In the genomic region with DNA sequence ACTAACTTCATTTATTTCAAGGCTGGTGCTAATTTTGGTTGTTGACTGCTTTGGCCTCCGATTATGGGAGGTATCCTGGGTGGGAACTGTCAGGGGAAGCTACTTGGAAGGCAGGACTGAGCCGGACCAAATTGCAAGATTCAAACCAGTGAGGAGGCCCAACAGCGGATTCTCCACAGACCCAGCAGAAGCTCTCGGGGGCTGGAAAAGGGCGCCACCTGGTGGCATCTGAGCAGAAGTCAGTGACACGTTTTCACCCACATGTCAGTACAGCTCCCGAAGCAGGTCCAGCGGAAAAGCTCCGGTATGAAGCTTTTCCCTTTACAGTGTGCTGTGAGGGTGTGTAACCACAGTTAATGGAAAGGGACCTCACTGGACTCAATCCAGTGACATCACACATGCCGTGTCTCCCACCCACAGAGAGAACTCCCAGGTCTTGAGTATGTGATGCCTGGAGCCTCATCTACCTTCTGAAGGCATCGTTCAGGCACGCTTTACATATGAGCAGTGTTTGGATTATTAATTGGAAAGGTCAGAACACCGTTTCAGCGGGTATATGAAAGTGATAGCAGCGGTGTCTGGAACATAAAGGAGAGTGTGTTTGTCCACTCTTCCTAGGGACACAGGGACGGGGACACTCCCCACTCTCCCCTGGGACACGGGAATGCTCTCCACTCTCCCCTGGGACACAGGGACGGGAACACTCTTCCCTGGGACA, we compare ENCODE assay signal across 8 cellular contexts. TPM values are rescaled to one million over a fixed set of nuclear protein-coding genes. Genes with fewer than 3 reads are reported as not detected.
DNase-seq lines count a peak whose midpoint lies in the region; ATAC-seq and TF ChIP-seq lines count a peak whose summit lies in the region.

No MANE protein-coding gene starts in this region.

- H3K9me3 ChIP-seq in OCI-LY7 (ENCODE audit: low read length): peaks cover 20% of the 10 kb centered on the region; the same call in 1 of the 2 replicates
- H3K9me3 ChIP-seq in naive thymus-derived CD4-positive, alpha-beta T cell (ENCODE audit: control insufficient read depth in 2 of 3, low read length in 3 of 3): peaks cover 0 to 25% (median 8%) of the 10 kb centered on the region in 3 experiments

- no peak for TF ChIP-seq EP300 in Ishikawa (IDR thresholded peaks at IDR 0.05; ENCODE audit: borderline replicate concordance)

- peaks cover 0 to 31% (median 11%) of the 10 kb centered on the region in 11 donors for H3K9me3 Mint-ChIP-seq in naive thymus-derived CD4-positive, alpha-beta T cell
- no peaks in the 10 kb centered on the region for H3K9me3 Mint-ChIP-seq in stimulated activated effector memory CD8-positive, alpha-beta T cell treated with anti-CD3 and anti-CD28 coated beads, Interleukin-12 subunit alpha, Interleukin-12 subunit beta, amount 100 ng/mL, for 72 hours

- no peak overlapping the region for H2AFZ ChIP-seq in OCI-LY7 (ENCODE audit: low read length)

- intact Hi-C loops in OCI-LY7 (cut with micrococcal nuclease; ENCODE audit: unreplicated experiment): loop anchor here (1.0 to 2.0 kb wide), 2 partner anchors 15 to 18 kb away; no protein-coding TSS in a partner anchor
- intact Hi-C loops in naive thymus-derived CD4-positive, alpha-beta T cell (cut with micrococcal nuclease): loop anchor here (1.0 to 10.0 kb wide), 5 partner anchors 15 to 463 kb away; no protein-coding TSS in a partner anchor

- H3K4me1 ChIP-seq in OCI-LY7 (ENCODE audit: insufficient read depth, low read length, poor library complexity, severe bottlenecking): peaks cover 9% of the 10 kb centered on the region
- H3K4me1 ChIP-seq in naive thymus-derived CD4-positive, alpha-beta T cell (ENCODE audit: control insufficient read depth in 2 of 2, insufficient read depth in 2 of 2, low read length in 2 of 2): peaks cover 0 to 12% of the 10 kb centered on the region in 2 donors

- peaks cover 4 to 19% of the 10 kb centered on the region in 2 donors for H3K27me3 ChIP-seq in naive thymus-derived CD4-positive, alpha-beta T cell (ENCODE audit: control insufficient read depth in 2 of 2, insufficient read depth in 2 of 2, low read length in 2 of 2)

- H3K79me2 ChIP-seq in OCI-LY7 (ENCODE audit: insufficient read depth, low read depth, low read length): no peaks in the 10 kb centered on the region

- no peak overlapping the region for H3K4me3 ChIP-seq in OCI-LY7 (ENCODE audit: low read depth, low read length, poor library complexity, severe bottlenecking)
- no peak overlapping the region for H3K4me3 ChIP-seq in naive thymus-derived CD4-positive, alpha-beta T cell (ENCODE audit: low read length)

- peak overlapping the region in 1 of 9 donors; percentile 19 for H3K27ac Mint-ChIP-seq in naive thymus-derived CD4-positive, alpha-beta T cell
- no peak overlapping the region for H3K27ac Mint-ChIP-seq in stimulated activated effector memory CD8-positive, alpha-beta T cell treated with anti-CD3 and anti-CD28 coated beads, Interleukin-12 subunit alpha, Interleukin-12 subunit beta, amount 100 ng/mL, for 72 hours

- no peak overlapping the region for H3K27ac ChIP-seq in OCI-LY7 (ENCODE audit: low read depth, low read length, poor library complexity, severe bottlenecking)
- H3K27ac ChIP-seq in naive thymus-derived CD4-positive, alpha-beta T cell (ENCODE audit: low read depth, low read length): no peak overlapping the region

- no peaks in the 10 kb centered on the region for H4K20me1 ChIP-seq in OCI-LY7 (ENCODE audit: insufficient read depth, low read length)

- peaks cover 5 to 23% (median 18%) of the 10 kb centered on the region in 7 donors for H3K4me1 Mint-ChIP-seq in naive thymus-derived CD4-positive, alpha-beta T cell
- H3K4me1 Mint-ChIP-seq in stimulated activated effector memory CD8-positive, alpha-beta T cell treated with anti-CD3 and anti-CD28 coated beads, Interleukin-12 subunit alpha, Interleukin-12 subunit beta, amount 100 ng/mL, for 72 hours: peaks cover 27% of the 10 kb centered on the region

- ATAC-seq in esophagus mucosa (peak; percentile 78), GM18861 (IDR thresholded peaks at IDR 0.05; ENCODE audit: unreplicated experiment) (no peak)
- ATAC-seq in naive thymus-derived CD4-positive, alpha-beta T cell: peak; percentile 89
- peak; percentile 87 for ATAC-seq in stimulated activated effector memory CD8-positive, alpha-beta T cell treated with anti-CD3 and anti-CD28 coated beads, Interleukin-12 subunit alpha, Interleukin-12 subunit beta, amount 100 ng/mL, for 72 hours

- peak; percentile 63 for DNase-seq in GM04504 (ENCODE audit: low read depth)
- peak; percentile 84 for DNase-seq in OCI-LY7 (ENCODE audit: low spot score)
- DNase-seq in activated CD8-positive, alpha-beta memory T cell treated with anti-CD3 and anti-CD28 coated beads, Interleukin-2, amount 50 U/mL, for 48 hours: peak; percentile 92
- peak; percentile 59 to 84 (median 77) for DNase-seq in naive thymus-derived CD4-positive, alpha-beta T cell
- peak; percentile 67 to 87 for DNase-seq in stimulated activated effector memory CD8-positive, alpha-beta T cell treated with anti-CD3 and anti-CD28 coated beads, Interleukin-12 subunit alpha, Interleukin-12 subunit beta, amount 100 ng/mL, for 72 hours (ENCODE audit: low spot score in 2 of 2)

- TF ChIP-seq CTCF in OCI-LY7 (conservative IDR thresholded peaks at IDR 0.05; ENCODE audit: low read length): peak; percentile 96

- CTCF ChIA-PET in OCI-LY7 (lab: Charles Lee; ENCODE audit: unreplicated experiment): interaction anchor here (0.6 to 0.9 kb wide), 2 partner anchors 22 to 200 kb away, joined by 3 to 4 read pairs; no protein-coding TSS in a partner anchor
- CTCF ChIA-PET in naive thymus-derived CD4-positive, alpha-beta T cell (lab: Charles Lee): interaction anchor here (0.7 to 1.5 kb wide), 6 partner anchors 93 to 372 kb away, joined by 3 to 15 read pairs (median 4); no protein-coding TSS in a partner anchor

- POLR2A ChIA-PET in OCI-LY7 (lab: Charles Lee): interaction anchor here (0.9 to 1.5 kb wide), 2 partner anchors 19 to 20 kb away, joined by 3 read pairs; no protein-coding TSS in a partner anchor
- POLR2A ChIA-PET in naive thymus-derived CD4-positive, alpha-beta T cell (lab: Charles Lee): interaction anchor here (1.7 kb wide), 1 partner anchor 127 kb away, joined by 3 read pairs; no protein-coding TSS in a partner anchor

- H3K4me3 Mint-ChIP-seq in naive thymus-derived CD4-positive, alpha-beta T cell: peak overlapping the region in 2 of 10 donors; percentile 3 to 49
- H3K4me3 Mint-ChIP-seq in stimulated activated effector memory CD8-positive, alpha-beta T cell treated with anti-CD3 and anti-CD28 coated beads, Interleukin-12 subunit alpha, Interleukin-12 subunit beta, amount 100 ng/mL, for 72 hours: no peak overlapping the region

- H3K4me2 ChIP-seq in OCI-LY7 (ENCODE audit: low read length): no peak overlapping the region

- peak; percentile 93 for TF ChIP-seq RAD21 in Ishikawa (IDR thresholded peaks at IDR 0.05; ENCODE audit: low read depth)

- BruUV-seq in OCI-LY7 (replicated peaks; lab: Mats Ljungman, UMichigan): no TSS peak

- no peaks in the 10 kb centered on the region for H3K36me3 ChIP-seq in OCI-LY7 (ENCODE audit: insufficient read depth, low read length)
- H3K36me3 ChIP-seq in naive thymus-derived CD4-positive, alpha-beta T cell (ENCODE audit: control insufficient read depth in 2 of 3, insufficient read depth in 3 of 3, low read length in 3 of 3): no peaks in the 10 kb centered on the region

- no peaks in the 10 kb centered on the region for H3K9me2 ChIP-seq in OCI-LY7 (ENCODE audit: insufficient read depth, low read length)

- H3K36me3 Mint-ChIP-seq in naive thymus-derived CD4-positive, alpha-beta T cell: peaks cover 0 to 7% (median 0%) of the 10 kb centered on the region in 5 donors
- no peaks in the 10 kb centered on the region for H3K36me3 Mint-ChIP-seq in stimulated activated effector memory CD8-positive, alpha-beta T cell treated with anti-CD3 and anti-CD28 coated beads, Interleukin-12 subunit alpha, Interleukin-12 subunit beta, amount 100 ng/mL, for 72 hours

- peaks cover 31 to 44% (median 40%) of the 10 kb centered on the region in 5 donors for H3K27me3 Mint-ChIP-seq in naive thymus-derived CD4-positive, alpha-beta T cell

TF ChIP-seq in Ishikawa, 13 proteins besides CTCF, POLR2A, EP300 and RAD21:
- no peak for TF ChIP-seq EGR1 (IDR thresholded peaks at IDR 0.05)
- no peak for TF ChIP-seq CREB1 (IDR thresholded peaks at IDR 0.05; ENCODE audit: low read depth)
- peak; percentile 84 for TF ChIP-seq MAX (IDR thresholded peaks at IDR 0.05)
TF ChIP-seq in Ishikawa: peak in this region for 1.

RNA-seq across cellular contexts. Expression of gene P2RX2, which starts 3.6 kb away (rescaled TPM):
- total RNA-seq in OCI-LY7 (2014; rRNA removed; shearing (Covaris generic)): not detected in 2 replicates
- total RNA-seq in OCI-LY7 (2022): not detected in 2 replicates
- not detected for total RNA-seq in esophagus mucosa
- under 1 TPM in 1 of 5 experiments, not detected in 4; 0.32 TPM for total RNA-seq in naive thymus-derived CD4-positive, alpha-beta T cell
- polyA plus RNA-seq in naive thymus-derived CD4-positive, alpha-beta T cell: not detected

RNA-seq across cellular contexts. Expression of gene LRCOL1, which starts 4.6 kb away (rescaled TPM):
- not detected in 2 replicates for total RNA-seq in OCI-LY7 (2014; rRNA removed; shearing (Covaris generic))
- total RNA-seq in OCI-LY7 (2022): not detected in 2 replicates
- 0.32 TPM for total RNA-seq in esophagus mucosa
- not detected for total RNA-seq in naive thymus-derived CD4-positive, alpha-beta T cell
- polyA plus RNA-seq in naive thymus-derived CD4-positive, alpha-beta T cell: not detected
